17 cellular contexts compared by ENCODE assay signal in genomic region chr4:147842573-147842972, GRCh38.
DNase-seq lines count a peak whose midpoint lies in the region; ATAC-seq, FAIRE-seq and TF ChIP-seq lines count a peak whose summit lies in the region.
"Had no signal": no experiment of that assay in that cellular context is flagged by ENCODE, and none has a peak within 500 bp of the region (broad histone marks: within the 10 kb centered on the region; RNA-seq: fewer than 3 reads in every experiment).

No MANE protein-coding gene starts in this region.

- no peak overlapping the region for H3K4me3 Mint-ChIP-seq in astrocyte (ENCODE audit: unreplicated experiment)
- no peak overlapping the region for H3K4me3 Mint-ChIP-seq in stimulated activated naive B cell treated with anti-CD40 and anti-IgM and Interleukin-4, amounts not matched to agents 10 μg/mL and 1 μg/mL and 100 μg/mL, for 72 hours
- H3K4me3 Mint-ChIP-seq in activated T-cell treated with anti-CD3 and anti-CD28 coated beads, Interleukin-2, amount 50 U/mL, for 4 hours = no peak overlapping the region
- H3K4me3 Mint-ChIP-seq: activated CD4-positive, alpha-beta T cell treated with anti-CD3 and anti-CD28 coated beads for 36 hours; activated naive CD8-positive, alpha-beta T cell treated with anti-CD3 and anti-CD28 coated beads, Interleukin-2, amount 50 U/mL, for 24 hours had no signal

- peaks cover 3% of the 10 kb centered on the region for H3K4me1 ChIP-seq in astrocyte (ENCODE audit: insufficient read depth, low read length)
- peaks cover 14 to 92% (median 38%) of the 10 kb centered on the region in 3 donors for H3K4me1 ChIP-seq in gastroesophageal sphincter
- H3K4me1 ChIP-seq: A549 had no signal

- H3K27ac Mint-ChIP-seq in astrocyte (ENCODE audit: unreplicated experiment) = no peak overlapping the region
- H3K27ac Mint-ChIP-seq in stimulated activated naive B cell treated with anti-CD40 and anti-IgM and Interleukin-4, amounts not matched to agents 10 μg/mL and 1 μg/mL and 100 μg/mL, for 72 hours = no peak overlapping the region
- H3K27ac Mint-ChIP-seq: activated CD4-positive, alpha-beta T cell treated with anti-CD3 and anti-CD28 coated beads for 36 hours; activated naive CD8-positive, alpha-beta T cell treated with anti-CD3 and anti-CD28 coated beads, Interleukin-2, amount 50 U/mL, for 24 hours had no signal

- peaks cover 25% of the 10 kb centered on the region for H3K4me1 Mint-ChIP-seq in astrocyte (ENCODE audit: low read depth, unreplicated experiment)
- H3K4me1 Mint-ChIP-seq in stimulated activated naive B cell treated with anti-CD40 and anti-IgM and Interleukin-4, amounts not matched to agents 10 μg/mL and 1 μg/mL and 100 μg/mL, for 72 hours = no peaks in the 10 kb centered on the region
- no peaks in the 10 kb centered on the region for H3K4me1 Mint-ChIP-seq in activated T-cell treated with anti-CD3 and anti-CD28 coated beads, Interleukin-2, amount 50 U/mL, for 4 hours (ENCODE audit: low read depth)
- H3K4me1 Mint-ChIP-seq: activated CD4-positive, alpha-beta T cell treated with anti-CD3 and anti-CD28 coated beads for 36 hours; activated naive CD8-positive, alpha-beta T cell treated with anti-CD3 and anti-CD28 coated beads, Interleukin-2, amount 50 U/mL, for 24 hours had no signal

- no peaks in the 10 kb centered on the region for H3K9me3 ChIP-seq in astrocyte (ENCODE audit: insufficient read depth, low read depth, low read length)
- H3K9me3 ChIP-seq in gastroesophageal sphincter = no peaks in the 10 kb centered on the region
- H3K9me3 ChIP-seq: A549, tibial artery had no signal

- H4K20me1 ChIP-seq in astrocyte (ENCODE audit: insufficient read depth, low read length) = peaks cover 5% of the 10 kb centered on the region

- no peaks in the 10 kb centered on the region for H3K27me3 Mint-ChIP-seq in astrocyte (ENCODE audit: low read depth, unreplicated experiment)
- peaks cover 5 to 9% of the 10 kb centered on the region in 2 donors for H3K27me3 Mint-ChIP-seq in stimulated activated naive B cell treated with anti-CD40 and anti-IgM and Interleukin-4, amounts not matched to agents 10 μg/mL and 1 μg/mL and 100 μg/mL, for 72 hours
- no peaks in the 10 kb centered on the region for H3K27me3 Mint-ChIP-seq in activated T-cell treated with anti-CD3 and anti-CD28 coated beads, Interleukin-2, amount 50 U/mL, for 4 hours (ENCODE audit: low read depth)
- H3K27me3 Mint-ChIP-seq: activated CD4-positive, alpha-beta T cell treated with anti-CD3 and anti-CD28 coated beads for 36 hours; activated naive CD8-positive, alpha-beta T cell treated with anti-CD3 and anti-CD28 coated beads, Interleukin-2, amount 50 U/mL, for 24 hours had no signal

- FAIRE-seq in astrocyte (lab: Jason Lieb, UNC) = no peak
- FAIRE-seq: A549 had no signal

- peaks cover 2% of the 10 kb centered on the region for H3K36me3 Mint-ChIP-seq in astrocyte (ENCODE audit: low read depth, unreplicated experiment)
- H3K36me3 Mint-ChIP-seq in stimulated activated naive B cell treated with anti-CD40 and anti-IgM and Interleukin-4, amounts not matched to agents 10 μg/mL and 1 μg/mL and 100 μg/mL, for 72 hours = no peaks in the 10 kb centered on the region
- H3K36me3 Mint-ChIP-seq in activated T-cell treated with anti-CD3 and anti-CD28 coated beads, Interleukin-2, amount 50 U/mL, for 4 hours (ENCODE audit: insufficient read depth) = no peaks in the 10 kb centered on the region

- H3K27ac ChIP-seq in astrocyte (ENCODE audit: low read depth, low read length) = peak overlapping the region; percentile 60
- peak overlapping the region; percentile 20 to 96 (median 70) for H3K27ac ChIP-seq in gastroesophageal sphincter
- H3K27ac ChIP-seq: A549 had no signal

- no peak overlapping the region for H2AFZ ChIP-seq in astrocyte (ENCODE audit: low read depth, low read length)

- H3K79me2 ChIP-seq in astrocyte (ENCODE audit: insufficient read depth, low read length) = no peaks in the 10 kb centered on the region

- H3K4me2 ChIP-seq in astrocyte (ENCODE audit: low read length) = peak overlapping the region; percentile 0
- H3K4me2 ChIP-seq: A549 had no signal

- H3K27me3 ChIP-seq in astrocyte (ENCODE audit: insufficient read depth, low read length) = no peaks in the 10 kb centered on the region
- H3K27me3 ChIP-seq in gastroesophageal sphincter = no peaks in the 10 kb centered on the region
- H3K27me3 ChIP-seq: tibial artery had no signal

- TF ChIP-seq CTCF in astrocyte (IDR thresholded peaks at IDR 0.05; ENCODE audit: insufficient read depth, low read depth, low read length) = no peak
- no peak for TF ChIP-seq CTCF in gastroesophageal sphincter (IDR thresholded peaks at IDR 0.05)

- DNase-seq in A172 (ENCODE audit: low spot score) (peak; percentile 19), astrocyte (ENCODE audit: low read depth) (peak; percentile 89), putamen (ENCODE audit: low spot score) (peak; percentile 86), H4 (ENCODE audit: low spot score) (no peak)
- DNase-seq in activated CD4-positive, alpha-beta T cell treated with anti-CD3 and anti-CD28 coated beads, Interleukin-2, amount 50 U/mL, for 48 hours = no peak
- DNase-seq in stimulated activated naive B cell treated with anti-CD40 and anti-IgM and Interleukin-4, amounts not matched to agents 10 μg/mL and 1 μg/mL and 100 μg/mL, for 72 hours = no peak
- DNase-seq in activated T-cell treated with anti-CD3 and anti-CD28 coated beads, Interleukin-2, amount 50 U/mL, for 4 hours = no peak
- DNase-seq: activated naive CD8-positive, alpha-beta T cell treated with anti-CD3 and anti-CD28 coated beads, Interleukin-2, amount 50 U/mL, for 24 hours; COR-L47; cortex of kidney; NCI-H1092 treated with DMSO at 0.1 percent for 48 hours; NK-92 treated with Interleukin-12 subunit alpha and Interleukin-12 subunit beta, amount 100 ng/mL, for 24 hours; SHP77; tibial artery had no signal

- WGBS in gastroesophageal sphincter (ENCODE audit: low coverage in 1 of 2), 2 donors = 52 to 95% methylated on average over 2 to 6 of the region's 6 CpGs

- no peak for TF ChIP-seq EP300 in gastroesophageal sphincter (IDR thresholded peaks at IDR 0.05)

- peaks cover 2% of the 10 kb centered on the region for H3K36me3 ChIP-seq in astrocyte (ENCODE audit: insufficient read depth, low read length)
- H3K36me3 ChIP-seq in gastroesophageal sphincter = peaks cover 0 to 9% of the 10 kb centered on the region in 2 donors
- H3K36me3 ChIP-seq: tibial artery had no signal

- TF ChIP-seq POLR2A in gastroesophageal sphincter (IDR thresholded peaks at IDR 0.05) = no peak

- H3K4me3 ChIP-seq in astrocyte (ENCODE audit: insufficient read depth, low read depth, low read length) (no peak overlapping the region), gastroesophageal sphincter (no peak overlapping the region)
- H3K4me3 ChIP-seq: A549, tibial artery had no signal

- ATAC-seq in gastroesophageal sphincter = peak; percentile 52
- ATAC-seq in stimulated activated naive B cell treated with anti-CD40 and anti-IgM and Interleukin-4, amounts not matched to agents 10 μg/mL and 1 μg/mL and 100 μg/mL, for 72 hours (replicated peaks) = no peak
- no peak for ATAC-seq in activated T-cell treated with anti-CD3 and anti-CD28 coated beads, Interleukin-2, amount 50 U/mL, for 4 hours
- ATAC-seq: activated naive CD8-positive, alpha-beta T cell treated with anti-CD3 and anti-CD28 coated beads, Interleukin-2, amount 50 U/mL, for 24 hours had no signal

- peak overlapping the region; percentile 34 for H3K9ac ChIP-seq in astrocyte (ENCODE audit: low read length)

- H3K9me3 Mint-ChIP-seq in astrocyte (ENCODE audit: unreplicated experiment) = no peaks in the 10 kb centered on the region
- no peaks in the 10 kb centered on the region for H3K9me3 Mint-ChIP-seq in stimulated activated naive B cell treated with anti-CD40 and anti-IgM and Interleukin-4, amounts not matched to agents 10 μg/mL and 1 μg/mL and 100 μg/mL, for 72 hours
- H3K9me3 Mint-ChIP-seq in activated T-cell treated with anti-CD3 and anti-CD28 coated beads, Interleukin-2, amount 50 U/mL, for 4 hours = no peaks in the 10 kb centered on the region
- H3K9me3 Mint-ChIP-seq: activated naive CD8-positive, alpha-beta T cell treated with anti-CD3 and anti-CD28 coated beads, Interleukin-2, amount 50 U/mL, for 24 hours had no signal

Comparison
In these comparisons a context has a peak if more than half of its experiments do, and no peak if none do; other contexts are left out.
1. DNase-seq: peak in A172 (single experiment), astrocyte (single experiment) and putamen (single experiment); none in activated CD4-positive, alpha-beta T cell treated with anti-CD3 and anti-CD28 coated beads, Interleukin-2, amount 50 U/mL, for 48 hours (0 of 2), stimulated activated naive B cell treated with anti-CD40 and anti-IgM and Interleukin-4, amounts not matched to agents 10 μg/mL and 1 μg/mL and 100 μg/mL, for 72 hours (single experiment), H4 (single experiment) and activated T-cell treated with anti-CD3 and anti-CD28 coated beads, Interleukin-2, amount 50 U/mL, for 4 hours (single experiment).